20 cellular contexts compared by ENCODE assay signal in genomic region chr5:169183581-169183980, GRCh38.
"Had no signal": no experiment of that assay in that cellular context is flagged by ENCODE, and none has a peak within 500 bp of the region (broad histone marks: within the 10 kb centered on the region; RNA-seq: fewer than 3 reads in every experiment).

No MANE protein-coding gene starts in this region.

- H3K27me3 Mint-ChIP-seq: activated CD4-positive, alpha-beta memory T cell treated with anti-CD3 and anti-CD28 coated beads for 36 hours; activated naive CD8-positive, alpha-beta T cell treated with anti-CD3 and anti-CD28 coated beads for 36 hours; stimulated activated naive CD8-positive, alpha-beta T cell treated with anti-CD3 and anti-CD28 coated beads, Interleukin-15, amount 100 ng/mL, for 72 hours had no signal

- H3K27ac Mint-ChIP-seq: activated CD4-positive, alpha-beta memory T cell treated with anti-CD3 and anti-CD28 coated beads for 36 hours; activated naive CD8-positive, alpha-beta T cell treated with anti-CD3 and anti-CD28 coated beads for 36 hours; naive thymus-derived CD4-positive, alpha-beta T cell; stimulated activated naive CD8-positive, alpha-beta T cell treated with anti-CD3 and anti-CD28 coated beads, Interleukin-15, amount 100 ng/mL, for 72 hours had no signal

- H3K36me3 ChIP-seq: cardiac muscle cell, neutrophil, upper lobe of right lung had no signal

- H3K27ac ChIP-seq: cardiac muscle cell, coronary artery, epithelial cell of prostate, neutrophil, testis, upper lobe of right lung had no signal

- H3K9me3 Mint-ChIP-seq: activated CD4-positive, alpha-beta memory T cell treated with anti-CD3 and anti-CD28 coated beads for 36 hours; activated naive CD8-positive, alpha-beta T cell treated with anti-CD3 and anti-CD28 coated beads for 36 hours; activated T-cell treated with anti-CD3 and anti-CD28 coated beads, Interleukin-2, amount 50 U/mL, for 4 hours; stimulated activated naive CD8-positive, alpha-beta T cell treated with anti-CD3 and anti-CD28 coated beads, Interleukin-15, amount 100 ng/mL, for 72 hours had no signal

- H3K27me3 ChIP-seq: cardiac muscle cell, testis, upper lobe of right lung had no signal

- DNase-seq: activated CD4-positive, alpha-beta memory T cell treated with anti-CD3 and anti-CD28 coated beads for 36 hours; activated CD4-positive, alpha-beta T cell treated with anti-CD3 and anti-CD28 coated beads for 1 hour; activated effector memory CD4-positive, alpha-beta T cell treated with anti-CD3 and anti-CD28 coated beads, Interleukin-2, amount 50 U/mL, for 16 hours; activated naive CD8-positive, alpha-beta T cell treated with anti-CD3 and anti-CD28 coated beads for 36 hours; activated T-cell treated with anti-CD3 and anti-CD28 coated beads, Interleukin-2, amount 50 U/mL, for 4 hours; anterior cingulate cortex; effector CD8-positive, alpha-beta T cell; glutamatergic neuron; left cardiac atrium; naive thymus-derived CD4-positive, alpha-beta T cell; posterior cingulate gyrus; stimulated activated CD4-positive, alpha-beta T cell treated with anti-CD3 and anti-CD28 coated beads, Interleukin-4, amount 100 ng/mL, for 4 hours; stimulated activated naive CD8-positive, alpha-beta T cell treated with anti-CD3 and anti-CD28 coated beads, Interleukin-15, amount 100 ng/mL, for 72 hours; T-helper 9 cell; testis; upper lobe of right lung had no signal

- H3K4me1 Mint-ChIP-seq: activated naive CD8-positive, alpha-beta T cell treated with anti-CD3 and anti-CD28 coated beads for 36 hours; naive thymus-derived CD4-positive, alpha-beta T cell; stimulated activated naive CD8-positive, alpha-beta T cell treated with anti-CD3 and anti-CD28 coated beads, Interleukin-15, amount 100 ng/mL, for 72 hours had no signal

- H3K9me3 ChIP-seq: neutrophil, testis, upper lobe of right lung had no signal

- H3K4me1 ChIP-seq: testis, upper lobe of right lung had no signal

- H3K4me3 ChIP-seq: cardiac muscle cell, coronary artery, testis, upper lobe of right lung had no signal

- H3K4me3 Mint-ChIP-seq: activated CD4-positive, alpha-beta memory T cell treated with anti-CD3 and anti-CD28 coated beads for 36 hours; activated naive CD8-positive, alpha-beta T cell treated with anti-CD3 and anti-CD28 coated beads for 36 hours; activated T-cell treated with anti-CD3 and anti-CD28 coated beads, Interleukin-2, amount 50 U/mL, for 4 hours; naive thymus-derived CD4-positive, alpha-beta T cell; stimulated activated naive CD8-positive, alpha-beta T cell treated with anti-CD3 and anti-CD28 coated beads, Interleukin-15, amount 100 ng/mL, for 72 hours had no signal

- H3K36me3 Mint-ChIP-seq: activated CD4-positive, alpha-beta memory T cell treated with anti-CD3 and anti-CD28 coated beads for 36 hours; activated naive CD8-positive, alpha-beta T cell treated with anti-CD3 and anti-CD28 coated beads for 36 hours; naive thymus-derived CD4-positive, alpha-beta T cell had no signal
